12 cellular contexts compared by ENCODE assay signal in genomic region chr1:156675715-156676311, GRCh38. TPM values are rescaled to one million over a fixed set of nuclear protein-coding genes. Genes with fewer than 3 reads are reported as not detected.
A peak's percentile ranks its signal among the peaks of the same experiment; 100 is the strongest.
DNase-seq lines count a peak whose midpoint lies in the region; TF ChIP-seq lines count a peak whose summit lies in the region.
"Had no signal": no experiment of that assay in that cellular context is flagged by ENCODE, and none has a peak within 500 bp of the region (broad histone marks: within the 10 kb centered on the region; RNA-seq: fewer than 3 reads in every experiment).

No MANE protein-coding gene starts in this region.

- H3K27ac ChIP-seq in breast epithelium, result peak overlapping the region; percentile 79 to 81
- H3K27ac ChIP-seq in esophagus squamous epithelium, result peak overlapping the region; percentile 25 to 76 (median 55)
- peak overlapping the region; percentile 83 to 90 for H3K27ac ChIP-seq in uterus
- H3K27ac ChIP-seq: VCaP had no signal

- H3K27me3 Mint-ChIP-seq in MCF 10A (ENCODE audit: insufficient read depth, unreplicated experiment), result peaks cover 67% of the 10 kb centered on the region

- BruUV-seq in MCF 10A (replicated peaks; lab: Mats Ljungman, UMichigan), result no TSS peak

- no peaks in the 10 kb centered on the region for H3K36me3 ChIP-seq in breast epithelium
- H3K36me3 ChIP-seq in esophagus squamous epithelium, result peaks cover 0 to 7% (median 0%) of the 10 kb centered on the region in 3 donors
- H3K36me3 ChIP-seq in uterus, result no peaks in the 10 kb centered on the region

- peaks cover 6% of the 10 kb centered on the region for H3K4me1 Mint-ChIP-seq in MCF 10A (ENCODE audit: insufficient read depth, unreplicated experiment)

- WGBS in esophagus squamous epithelium, 2 donors, result 38 to 61% methylated on average over 3 to 9 of the region's 14 CpGs

- H3K9me3 Mint-ChIP-seq in MCF 10A (ENCODE audit: unreplicated experiment), result no peaks in the 10 kb centered on the region

- H3K36me3 Mint-ChIP-seq in MCF 10A (ENCODE audit: insufficient read depth, unreplicated experiment), result peaks cover 5% of the 10 kb centered on the region

- CTCF ChIA-PET in MCF 10A (lab: Yijun Ruan, JAX), result interaction anchor here (0.5 to 47.2 kb wide), 12 partner anchors 8 to 290 kb away, joined by 3 to 2415 read pairs (median 4); partner anchors contain the start of genes CRABP2, ISG20L2 and METTL25B

- H3K9me3 ChIP-seq in breast epithelium (no peaks in the 10 kb centered on the region), esophagus squamous epithelium (no peaks in the 10 kb centered on the region), uterus (no peaks in the 10 kb centered on the region)
- H3K9me3 ChIP-seq: body of pancreas had no signal

- no peak overlapping the region for H3K27ac Mint-ChIP-seq in MCF 10A (ENCODE audit: low read depth, unreplicated experiment)

- no peak for TF ChIP-seq CTCF in breast epithelium (IDR thresholded peaks at IDR 0.05)
- TF ChIP-seq CTCF in MCF 10A (IDR thresholded peaks at IDR 0.05; ENCODE audit: unreplicated experiment), result no peak
- TF ChIP-seq CTCF in esophagus squamous epithelium (IDR thresholded peaks at IDR 0.05), result no peak
- TF ChIP-seq CTCF in uterus (IDR thresholded peaks at IDR 0.05), result no peak

- H3K27me3 ChIP-seq in breast epithelium, result peaks cover 0 to 4% of the 10 kb centered on the region in 2 donors
- peaks cover 0 to 91% (median 0%) of the 10 kb centered on the region in 4 donors for H3K27me3 ChIP-seq in esophagus squamous epithelium
- no peaks in the 10 kb centered on the region for H3K27me3 ChIP-seq in uterus

- TF ChIP-seq POLR2A in breast epithelium (IDR thresholded peaks at IDR 0.05) (no peak), esophagus squamous epithelium (IDR thresholded peaks at IDR 0.05) (no peak), uterus (IDR thresholded peaks at IDR 0.05) (no peak)

- DNase-seq in breast epithelium (ENCODE audit: low spot score in 2 of 2) (no peak), MCF 10A (ENCODE audit: unreplicated experiment) (no peak), esophagus squamous epithelium (lab: John Stamatoyannopoulos, UW) (no peak), myocyte (ENCODE audit: low read depth) (peak; percentile 92), uterus (peak in 1 of 2 donors; percentile 61), superior temporal gyrus (ENCODE audit: extremely low spot score) (no peak), iPS-NIHi11 (ENCODE audit: low spot score) (no peak)
- no peak for DNase-seq in stimulated activated CD4-positive, alpha-beta T cell treated with anti-CD3 and anti-CD28 coated beads, Interleukin-1b, Interleukin-23, amount 100 ng/mL, for 48 hours
- DNase-seq: AML-193, body of pancreas had no signal

- peak overlapping the region; percentile 49 to 76 (median 63) for H3K4me3 ChIP-seq in breast epithelium
- peak overlapping the region in 3 of 4 donors; percentile 42 to 62 (median 44) for H3K4me3 ChIP-seq in esophagus squamous epithelium
- peak overlapping the region; percentile 39 to 50 for H3K4me3 ChIP-seq in uterus
- H3K4me3 ChIP-seq: body of pancreas had no signal

- POLR2A ChIA-PET in MCF 10A (lab: Yijun Ruan, JAX), result interaction anchor here (3.5 kb wide), 1 partner anchor 15 kb away, joined by 19 read pairs; no protein-coding TSS in a partner anchor

- intact Hi-C loops in breast epithelium (cut with DNase I; ENCODE audit: low total_unique reads) (no loop called here), MCF 10A (cut with micrococcal nuclease) (no loop called here), esophagus squamous epithelium (cut with DNase I) (no loop called here), uterus (cut with DNase I; ENCODE audit: low total_unique reads) (loop anchor here (10.0 kb wide), 1 partner anchor 49 kb away; the partner anchor contains the start of genes ISG20L2 and METTL25B)

- H3K4me3 Mint-ChIP-seq in MCF 10A (ENCODE audit: unreplicated experiment), result no peak overlapping the region

- H3K4me1 ChIP-seq in breast epithelium (peaks cover 5 to 24% of the 10 kb centered on the region in 2 donors), esophagus squamous epithelium (peaks cover 13 to 45% (median 21%) of the 10 kb centered on the region in 3 donors), uterus (no peaks in the 10 kb centered on the region)

RNA-seq across cellular contexts. Expression of gene NES, which starts 1.4 kb away (rescaled TPM):
- total RNA-seq in breast epithelium, result 10 to 100 TPM in 2 of 3 donors, 1 to 10 TPM in 1; 9.9 to 28.5 (median 14.9) TPM
- total RNA-seq in MCF 10A (2022), result not detected in 2 replicates
- total RNA-seq in esophagus squamous epithelium, result 1 to 10 TPM; 3.5 to 8.0 (median 5.4) TPM
- total RNA-seq in myocyte, result 1,770 and 2,264 TPM in 2 replicates
- 834 TPM for polyA plus RNA-seq in myocyte (2012)
- 10 to 100 TPM in 3 of 4 donors, 1 to 10 TPM in 1; 9.7 to 70.9 (median 34.5) TPM for total RNA-seq in uterus
- total RNA-seq: mononuclear cell had no signal

RNA-seq across cellular contexts. Expression of gene CRABP2, which starts 29.6 kb away (rescaled TPM):
- total RNA-seq in breast epithelium (10 to 100 TPM in 2 of 3 donors, 1 to 10 TPM in 1; 4.2 to 61.6 (median 28.2) TPM), MCF 10A (2022) (0.98 and 1.9 TPM in 2 replicates), esophagus squamous epithelium (100 to 1,000 TPM; 149 to 916 (median 441) TPM), myocyte (5.3 and 6.2 TPM in 2 replicates), uterus (10 to 100 TPM in 3 of 4 donors, not detected in 1; 11.0 to 71.5 (median 14.3) TPM)
- 6.0 TPM for polyA plus RNA-seq in myocyte (2012)

RNA-seq across cellular contexts. Expression of gene BCAN, which starts 33.9 kb away (rescaled TPM):
- total RNA-seq in breast epithelium (under 1 TPM in 1 of 3 donors, not detected in 2; 0.44 TPM), MCF 10A (2022) (0.37 TPM in 1 of 2 replicates, not detected in the other), esophagus squamous epithelium (not detected), myocyte (0.11 TPM in 1 of 2 replicates, not detected in the other), uterus (1 to 10 TPM in 3 of 4 donors, not detected in 1; 2.3 to 3.0 (median 2.8) TPM)
- polyA plus RNA-seq in myocyte (2012), result 1.0 TPM
- total RNA-seq: mononuclear cell had no signal

RNA-seq across cellular contexts. Expression of gene METTL25B, which starts 52.5 kb away (rescaled TPM):
- 10 to 100 TPM; 15.5 to 41.3 (median 30.2) TPM for total RNA-seq in breast epithelium
- 46.0 and 68.9 TPM in 2 replicates for total RNA-seq in MCF 10A (2022)
- 10 to 100 TPM in 3 of 4 donors, 1 to 10 TPM in 1; 9.7 to 44.9 (median 17.6) TPM for total RNA-seq in esophagus squamous epithelium
- 8.9 and 13.5 TPM in 2 replicates for total RNA-seq in myocyte
- polyA plus RNA-seq in myocyte (2012), result 17.0 TPM
- 10 to 100 TPM in 3 of 4 donors, 1 to 10 TPM in 1; 3.5 to 69.7 (median 29.4) TPM for total RNA-seq in uterus

RNA-seq across cellular contexts. Expression of gene ISG20L2, which starts 52.8 kb away (rescaled TPM):
- 10 to 100 TPM; 13.6 to 25.2 (median 21.0) TPM for total RNA-seq in breast epithelium
- 49.9 and 57.5 TPM in 2 replicates for total RNA-seq in MCF 10A (2022)
- total RNA-seq in esophagus squamous epithelium, result 10 to 100 TPM; 22.3 to 32.8 (median 28.4) TPM
- 12.8 and 19.7 TPM in 2 replicates for total RNA-seq in myocyte
- 24.2 TPM for polyA plus RNA-seq in myocyte (2012)
- total RNA-seq in uterus, result 10 to 100 TPM in 2 of 4 donors, 1 to 10 TPM in 2; 3.6 to 24.8 (median 10.2) TPM

Comparison
In these comparisons a context has a peak if more than half of its experiments do, and no peak if none do; other contexts are left out.
1. RNA of gene NES, which starts 1.4 kb away (total RNA-seq): 1,770 to 2,264 TPM in myocyte; 9.7 to 70.9 TPM in uterus, 9.9 to 28.5 TPM in breast epithelium, 3.5 to 8.0 TPM in esophagus squamous epithelium and not detected in MCF 10A; every median in the first group is over 10 times any median in the second.
2. Peak in every context shown above with its lines, with median percentiles within 50 percentile points of each other: H3K27ac ChIP-seq and H3K4me3 ChIP-seq.